In genomic region chr6:2426561-2427340, GRCh38 we compare ENCODE assay signal across 23 cellular contexts.
A peak's percentile ranks its signal among the peaks of the same experiment; 100 is the strongest.
DNase-seq lines count a peak whose midpoint lies in the region; ATAC-seq and TF ChIP-seq lines count a peak whose summit lies in the region.
"Had no signal": no experiment of that assay in that cellular context is flagged by ENCODE, and none has a peak within 500 bp of the region (broad histone marks: within the 10 kb centered on the region; RNA-seq: fewer than 3 reads in every experiment).

No MANE protein-coding gene starts in this region.

- no peaks in the 10 kb centered on the region for H3K36me3 ChIP-seq in GM23248 (ENCODE audit: low read depth)
- H3K36me3 ChIP-seq in adipocyte (ENCODE audit: control insufficient read depth, insufficient read depth, low read length, severe bottlenecking), result no peaks in the 10 kb centered on the region

- intact Hi-C loops in activated CD8-positive, alpha-beta T cell treated with anti-CD3 and anti-CD28 coated beads for 36 hours (cut with micrococcal nuclease), result no loop called here

- H3K4me1 ChIP-seq in GM23248 (ENCODE audit: insufficient read depth) (peaks cover 32% of the 10 kb centered on the region), adipocyte (ENCODE audit: control insufficient read depth, insufficient read depth, low read length) (peaks cover under 1% of the 10 kb centered on the region)

- H4K20me1 ChIP-seq in GM23248 (ENCODE audit: insufficient read depth), result no peaks in the 10 kb centered on the region

- no peaks in the 10 kb centered on the region for H3K9me3 Mint-ChIP-seq in activated naive CD8-positive, alpha-beta T cell treated with anti-CD3 and anti-CD28 coated beads for 36 hours
- H3K9me3 Mint-ChIP-seq in activated CD8-positive, alpha-beta T cell treated with anti-CD3 and anti-CD28 coated beads for 36 hours, result no peaks in the 10 kb centered on the region

- no peaks in the 10 kb centered on the region for H3K9me2 ChIP-seq in GM23248 (ENCODE audit: insufficient read depth)

- peak overlapping the region; percentile 25; the same call in 1 of the 2 replicates for H2AFZ ChIP-seq in GM23248

- in situ Hi-C loops in GM23248 (cut with MboI), result no loop called here

- peaks cover 3% of the 10 kb centered on the region for H3K36me3 Mint-ChIP-seq in activated naive CD8-positive, alpha-beta T cell treated with anti-CD3 and anti-CD28 coated beads for 36 hours
- H3K36me3 Mint-ChIP-seq in activated CD8-positive, alpha-beta T cell treated with anti-CD3 and anti-CD28 coated beads for 36 hours (ENCODE audit: low read depth), result peaks cover 2% of the 10 kb centered on the region
- H3K36me3 Mint-ChIP-seq: activated naive CD8-positive, alpha-beta T cell treated with anti-CD3 and anti-CD28 coated beads, Interleukin-2, amount 10 ng/mL, durations not matched to agents 7 days and 5 days; mesothelial cell of epicardium had no signal

- no peak for ATAC-seq in HG03439 (IDR thresholded peaks at IDR 0.05; ENCODE audit: unreplicated experiment)
- ATAC-seq in activated CD8-positive, alpha-beta T cell treated with anti-CD3 and anti-CD28 coated beads for 36 hours, result no peak
- ATAC-seq: left colon; stimulated activated naive B cell treated with anti-CD40 and anti-IgM and Interleukin-4, amounts not matched to agents 10 μg/mL and 1 μg/mL and 100 μg/mL, for 72 hours had no signal

- H3K4me3 Mint-ChIP-seq in activated naive CD8-positive, alpha-beta T cell treated with anti-CD3 and anti-CD28 coated beads for 36 hours, result no peak overlapping the region
- H3K4me3 Mint-ChIP-seq in activated CD8-positive, alpha-beta T cell treated with anti-CD3 and anti-CD28 coated beads for 36 hours, result no peak overlapping the region
- H3K4me3 Mint-ChIP-seq: activated naive CD8-positive, alpha-beta T cell treated with anti-CD3 and anti-CD28 coated beads, Interleukin-2, amount 10 ng/mL, durations not matched to agents 7 days and 5 days; CD4-positive, alpha-beta T cell; mesothelial cell of epicardium; nephron; stimulated activated naive B cell treated with anti-CD40 and anti-IgM and Interleukin-4, amounts not matched to agents 10 μg/mL and 1 μg/mL and 100 μg/mL, for 72 hours had no signal

- no peaks in the 10 kb centered on the region for H3K27me3 Mint-ChIP-seq in activated naive CD8-positive, alpha-beta T cell treated with anti-CD3 and anti-CD28 coated beads for 36 hours
- H3K27me3 Mint-ChIP-seq in activated CD8-positive, alpha-beta T cell treated with anti-CD3 and anti-CD28 coated beads for 36 hours, result no peaks in the 10 kb centered on the region
- H3K27me3 Mint-ChIP-seq: activated naive CD8-positive, alpha-beta T cell treated with anti-CD3 and anti-CD28 coated beads, Interleukin-2, amount 10 ng/mL, durations not matched to agents 7 days and 5 days; CD4-positive, alpha-beta T cell; stimulated activated naive B cell treated with anti-CD40 and anti-IgM and Interleukin-4, amounts not matched to agents 10 μg/mL and 1 μg/mL and 100 μg/mL, for 72 hours had no signal

- H3K4me3 ChIP-seq in GM23248, result peak overlapping the region; percentile 30
- H3K4me3 ChIP-seq in adipocyte (ENCODE audit: low read length), result no peak overlapping the region
- H3K4me3 ChIP-seq in fibroblast of villous mesenchyme (ENCODE audit: low read depth, low read length), result no peak overlapping the region

- no peak for TF ChIP-seq CTCF in fibroblast of villous mesenchyme (IDR thresholded peaks at IDR 0.05; ENCODE audit: insufficient read depth, low read depth, low read length)
- TF ChIP-seq CTCF in activated CD8-positive, alpha-beta T cell treated with anti-CD3 and anti-CD28 coated beads for 36 hours (IDR thresholded peaks at IDR 0.05), result no peak

- H3F3A ChIP-seq in GM23248 (ENCODE audit: insufficient read depth), result peaks cover 19% of the 10 kb centered on the region

- H3K9ac ChIP-seq in GM23248 (no peak overlapping the region), adipocyte (ENCODE audit: low read length) (no peak overlapping the region)

- H3K4me1 Mint-ChIP-seq in activated naive CD8-positive, alpha-beta T cell treated with anti-CD3 and anti-CD28 coated beads for 36 hours, result no peaks in the 10 kb centered on the region
- H3K4me1 Mint-ChIP-seq in activated CD8-positive, alpha-beta T cell treated with anti-CD3 and anti-CD28 coated beads for 36 hours (ENCODE audit: low read depth), result no peaks in the 10 kb centered on the region
- H3K4me1 Mint-ChIP-seq: activated naive CD8-positive, alpha-beta T cell treated with anti-CD3 and anti-CD28 coated beads, Interleukin-2, amount 10 ng/mL, durations not matched to agents 7 days and 5 days; stimulated activated naive B cell treated with anti-CD40 and anti-IgM and Interleukin-4, amounts not matched to agents 10 μg/mL and 1 μg/mL and 100 μg/mL, for 72 hours had no signal

- H3K27me3 ChIP-seq in GM23248 (replicated peaks; ENCODE audit: insufficient read depth), result no peaks in the 10 kb centered on the region
- H3K27me3 ChIP-seq in adipocyte (replicated peaks; ENCODE audit: control insufficient read depth, insufficient read depth, low read length), result no peaks in the 10 kb centered on the region

- H3K9me3 ChIP-seq in GM23248 (ENCODE audit: low read depth), result no peaks in the 10 kb centered on the region
- no peaks in the 10 kb centered on the region for H3K9me3 ChIP-seq in adipocyte (ENCODE audit: control insufficient read depth, low read length)

- WGBS in GM23248 (ENCODE audit: low coverage in 1 of 2, low lambda C conversion rate in 2 of 2, missing lambda C conversion rate in 2 of 2), 2 experiments, result 35 to 40% methylated on average over 3 of the region's 3 CpGs

- H3K4me2 ChIP-seq in GM23248 (ENCODE audit: unreplicated experiment), result peak overlapping the region; percentile 74

- DNase-seq in AG08396 (ENCODE audit: low spot score) (peak; percentile 30), GM23248 (peak; percentile 64), adipocyte (ENCODE audit: low read depth) (peak; percentile 47), fibroblast of villous mesenchyme (ENCODE audit: low read depth) (peak; percentile 44)
- DNase-seq in stimulated activated naive CD4-positive, alpha-beta T cell treated with Interleukin-2 at 50 U/mL for 16 hours (lab: John Stamatoyannopoulos, UW), result no peak
- DNase-seq in activated naive CD8-positive, alpha-beta T cell treated with anti-CD3 and anti-CD28 coated beads for 36 hours, result no peak
- no peak for DNase-seq in activated CD8-positive, alpha-beta T cell treated with anti-CD3 and anti-CD28 coated beads for 36 hours
- DNase-seq: activated CD4-positive, CD25-positive, alpha-beta regulatory T cell treated with anti-CD3 and anti-CD28 coated beads, Interleukin-2, amount 50 U/mL, for 72 hours; activated naive CD8-positive, alpha-beta T cell treated with anti-CD3 and anti-CD28 coated beads, Interleukin-2, amount 10 ng/mL, durations not matched to agents 7 days and 5 days; CD4-positive, alpha-beta T cell; DMS 273 treated with DMSO at 0.1 percent for 48 hours; GF-D8; left colon; NCI-H1417 treated with DMSO at 0.1 percent for 48 hours; NCI-H2171; NCI-H526 treated with DMSO at 0.1 percent for 48 hours; posterior cingulate gyrus; stimulated activated CD4-positive, alpha-beta T cell treated with anti-CD3 and anti-CD28 coated beads, Interleukin-2, amount 100 ng/mL, for 24 hours; stimulated activated naive B cell treated with anti-CD40 and anti-IgM and Interleukin-4, amounts not matched to agents 10 μg/mL and 1 μg/mL and 100 μg/mL, for 72 hours had no signal

- H3K27ac Mint-ChIP-seq in activated naive CD8-positive, alpha-beta T cell treated with anti-CD3 and anti-CD28 coated beads for 36 hours, result no peak overlapping the region
- H3K27ac Mint-ChIP-seq in activated CD8-positive, alpha-beta T cell treated with anti-CD3 and anti-CD28 coated beads for 36 hours, result no peak overlapping the region
- H3K27ac Mint-ChIP-seq: activated naive CD8-positive, alpha-beta T cell treated with anti-CD3 and anti-CD28 coated beads, Interleukin-2, amount 10 ng/mL, durations not matched to agents 7 days and 5 days; CD4-positive, alpha-beta T cell; mesothelial cell of epicardium; nephron; stimulated activated naive B cell treated with anti-CD40 and anti-IgM and Interleukin-4, amounts not matched to agents 10 μg/mL and 1 μg/mL and 100 μg/mL, for 72 hours had no signal

- H3K27ac ChIP-seq in GM23248, result peak overlapping the region; percentile 65
- H3K27ac ChIP-seq: epithelial cell of prostate had no signal

- POLR2A ChIA-PET in activated CD8-positive, alpha-beta T cell treated with anti-CD3 and anti-CD28 coated beads for 36 hours (lab: Charles Lee), result no interaction called here

- CTCF ChIA-PET in activated CD8-positive, alpha-beta T cell treated with anti-CD3 and anti-CD28 coated beads for 36 hours (lab: Charles Lee), result no interaction called here

- no peaks in the 10 kb centered on the region for H3K79me2 ChIP-seq in GM23248 (ENCODE audit: insufficient read depth)

Comparison
In these comparisons a context has a peak if more than half of its experiments do, and no peak if none do; other contexts are left out.
1. DNase-seq: peak in AG08396 (single experiment), GM23248 (single experiment), adipocyte (single experiment) and fibroblast of villous mesenchyme (single experiment); none in stimulated activated naive CD4-positive, alpha-beta T cell treated with Interleukin-2 at 50 U/mL for 16 hours (single experiment), activated naive CD8-positive, alpha-beta T cell treated with anti-CD3 and anti-CD28 coated beads for 36 hours (single experiment) and activated CD8-positive, alpha-beta T cell treated with anti-CD3 and anti-CD28 coated beads for 36 hours (single experiment).